9 cellular contexts compared by ENCODE assay signal in genomic region chr16:81723098-81723723, GRCh38. TPM values are rescaled to one million over a fixed set of nuclear protein-coding genes. Genes with fewer than 3 reads are reported as not detected.
A peak's percentile ranks its signal among the peaks of the same experiment; 100 is the strongest.
DNase-seq lines count a peak whose midpoint lies in the region; ATAC-seq and TF ChIP-seq lines count a peak whose summit lies in the region.
"Had no signal": no experiment of that assay in that cellular context is flagged by ENCODE, and none has a peak within 500 bp of the region (broad histone marks: within the 10 kb centered on the region; RNA-seq: fewer than 3 reads in every experiment).

No MANE protein-coding gene starts in this region.

- H3K4me3 Mint-ChIP-seq in activated CD4-positive, alpha-beta T cell treated with anti-CD3 and anti-CD28 coated beads for 36 hours = no peak overlapping the region

- no peaks in the 10 kb centered on the region; the same call in 1 of the 2 replicates for H3F3A ChIP-seq in GM23248 (ENCODE audit: insufficient read depth)
- H3F3A ChIP-seq in OCI-LY1 (ENCODE audit: insufficient read depth, low read length) = no peaks in the 10 kb centered on the region

- in situ Hi-C loops in GM23248 (cut with MboI) = loop anchor here (10.0 kb wide), 1 partner anchor 318 kb away; no protein-coding TSS in a partner anchor

- peaks cover 4% of the 10 kb centered on the region; the same call in 1 of the 2 replicates for H3K27me3 ChIP-seq in GM23248 (replicated peaks; ENCODE audit: insufficient read depth)
- no peaks in the 10 kb centered on the region for H3K27me3 ChIP-seq in OCI-LY1 (ENCODE audit: insufficient read depth, low read length)
- H3K27me3 ChIP-seq: BLaER1 had no signal

- DNase-seq in activated CD4-positive, alpha-beta T cell treated with anti-CD3 and anti-CD28 coated beads for 36 hours = peak; percentile 47
- DNase-seq in activated CD4-positive, alpha-beta T cell treated with anti-CD3 and anti-CD28 coated beads for 1 hour = no peak
- DNase-seq in GM23248 (peak; percentile 84), LNCaP clone FGC (ENCODE audit: low read depth) (peak; percentile 50), left cardiac atrium (no peak), retinal pigment epithelial cell (ENCODE audit: low read depth) (peak; percentile 51)
- DNase-seq in activated naive CD8-positive, alpha-beta T cell treated with anti-CD3 and anti-CD28 coated beads, Interleukin-2, amount 50 U/mL, for 16 hours (ENCODE audit: low read depth, low spot score) = peak; percentile 13

- POLR2A ChIA-PET in activated CD4-positive, alpha-beta T cell treated with anti-CD3 and anti-CD28 coated beads for 36 hours (lab: Charles Lee) = no interaction called here

- intact Hi-C loops in activated CD4-positive, alpha-beta T cell treated with anti-CD3 and anti-CD28 coated beads for 36 hours (cut with DNase I, micrococcal nuclease) = loop anchor here (1.0 to 2.0 kb wide), 4 partner anchors 100 to 462 kb away; no protein-coding TSS in a partner anchor
- intact Hi-C loops in left cardiac atrium (cut with DNase I) = loop anchor here (1.0 to 10.0 kb wide), 5 partner anchors 101 to 358 kb away; no protein-coding TSS in a partner anchor

- H3K4me1 ChIP-seq in GM23248 (ENCODE audit: insufficient read depth) (no peaks in the 10 kb centered on the region), OCI-LY1 (ENCODE audit: insufficient read depth, low read length, severe bottlenecking) (peaks cover 19% of the 10 kb centered on the region)

- no peak overlapping the region for H3K27ac Mint-ChIP-seq in activated CD4-positive, alpha-beta T cell treated with anti-CD3 and anti-CD28 coated beads for 36 hours

- H3K9ac ChIP-seq in GM23248 (no peak overlapping the region), OCI-LY1 (ENCODE audit: low read length) (no peak overlapping the region)
- H3K9ac ChIP-seq: BLaER1 had no signal

- H3K27me3 Mint-ChIP-seq in activated CD4-positive, alpha-beta T cell treated with anti-CD3 and anti-CD28 coated beads for 36 hours = no peaks in the 10 kb centered on the region

- H3K9me3 Mint-ChIP-seq in activated CD4-positive, alpha-beta T cell treated with anti-CD3 and anti-CD28 coated beads for 36 hours (ENCODE audit: low read depth) = peaks cover 8% of the 10 kb centered on the region

- no peak overlapping the region for H3K4me3 ChIP-seq in GM23248
- no peak overlapping the region for H3K4me3 ChIP-seq in LNCaP clone FGC (ENCODE audit: low read depth, low read length)
- H3K4me3 ChIP-seq in OCI-LY1 (ENCODE audit: low read depth, low read length, poor library complexity, severe bottlenecking) = no peak overlapping the region
- no peak overlapping the region for H3K4me3 ChIP-seq in retinal pigment epithelial cell (ENCODE audit: low read length)
- H3K4me3 ChIP-seq: BLaER1 had no signal

- CTCF ChIA-PET in activated CD4-positive, alpha-beta T cell treated with anti-CD3 and anti-CD28 coated beads for 36 hours (lab: Charles Lee) = interaction anchor here (0.7 to 4.1 kb wide), 8 partner anchors 9 to 387 kb away, joined by 3 to 31 read pairs (median 6); no protein-coding TSS in a partner anchor

- H3K79me2 ChIP-seq in GM23248 (ENCODE audit: insufficient read depth) (no peaks in the 10 kb centered on the region), OCI-LY1 (ENCODE audit: insufficient read depth, low read length) (no peaks in the 10 kb centered on the region)

- peaks cover 13% of the 10 kb centered on the region for H3K4me1 Mint-ChIP-seq in activated CD4-positive, alpha-beta T cell treated with anti-CD3 and anti-CD28 coated beads for 36 hours

- H3K27ac ChIP-seq in GM23248 (no peak overlapping the region), OCI-LY1 (ENCODE audit: low read depth, low read length, poor library complexity, severe bottlenecking) (peak overlapping the region; percentile 22)
- H3K27ac ChIP-seq: BLaER1 had no signal

- TF ChIP-seq CTCF in LNCaP clone FGC (IDR thresholded peaks at IDR 0.05; ENCODE audit: control insufficient read depth, extremely low read depth, insufficient read depth) (peak; percentile 72), OCI-LY1 (IDR thresholded peaks at IDR 0.05; ENCODE audit: low read length) (peak; percentile 77), retinal pigment epithelial cell (conservative IDR thresholded peaks at IDR 0.05; ENCODE audit: low read depth, low read length) (peak; percentile 61)

- H3K9me3 ChIP-seq in GM23248 (ENCODE audit: low read depth) = no peaks in the 10 kb centered on the region
- no peaks in the 10 kb centered on the region for H3K9me3 ChIP-seq in OCI-LY1 (ENCODE audit: low read length)

- H4K20me1 ChIP-seq in GM23248 (ENCODE audit: insufficient read depth) (no peaks in the 10 kb centered on the region), OCI-LY1 (ENCODE audit: insufficient read depth, low read length) (no peaks in the 10 kb centered on the region)
- H4K20me1 ChIP-seq: BLaER1 had no signal

- H2AFZ ChIP-seq in GM23248 (no peak overlapping the region), OCI-LY1 (ENCODE audit: low read length) (no peak overlapping the region)

- ATAC-seq in activated CD4-positive, alpha-beta T cell treated with anti-CD3 and anti-CD28 coated beads for 36 hours = peak; percentile 79
- peak; percentile 93 to 94 for ATAC-seq in left cardiac atrium

- H3K36me3 Mint-ChIP-seq in activated CD4-positive, alpha-beta T cell treated with anti-CD3 and anti-CD28 coated beads for 36 hours (ENCODE audit: low read depth) = no peaks in the 10 kb centered on the region

- no peak overlapping the region for H3K4me2 ChIP-seq in GM23248 (ENCODE audit: unreplicated experiment)
- H3K4me2 ChIP-seq in OCI-LY1 (ENCODE audit: low read length) = no peak overlapping the region
- H3K4me2 ChIP-seq: BLaER1 had no signal

- H3K9me2 ChIP-seq in GM23248 (ENCODE audit: insufficient read depth) (no peaks in the 10 kb centered on the region), OCI-LY1 (ENCODE audit: low read depth, low read length) (no peaks in the 10 kb centered on the region)

- H3K36me3 ChIP-seq in GM23248 (ENCODE audit: low read depth) = no peaks in the 10 kb centered on the region
- no peaks in the 10 kb centered on the region for H3K36me3 ChIP-seq in OCI-LY1 (ENCODE audit: insufficient read depth, low read length)
- H3K36me3 ChIP-seq: BLaER1 had no signal

- WGBS in GM23248 (ENCODE audit: low coverage in 1 of 2, low lambda C conversion rate in 2 of 2, missing lambda C conversion rate in 2 of 2), 2 experiments = 26 to 28% methylated on average over 8 of the region's 8 CpGs

RNA-seq across cellular contexts. Expression of gene PLCG2, which starts 55.9 kb away (rescaled TPM):
- total RNA-seq in activated CD4-positive, alpha-beta T cell treated with anti-CD3 and anti-CD28 coated beads for 36 hours = 1 to 10 TPM; 7.0 to 7.6 TPM
- not detected in 2 replicates for total RNA-seq in GM23248 (2014; rRNA removed; shearing (Covaris generic))
- 0.35 and 0.39 TPM in 2 replicates for polyA plus RNA-seq in GM23248 (2016; fragmentation: Nextera tagmentation; extraction: Ambion mirVana)
- 10 to 100 TPM; 14.1 to 16.0 TPM for total RNA-seq in left cardiac atrium

Comparison
In these comparisons a context has a peak if more than half of its experiments do, and no peak if none do; other contexts are left out.
1. DNase-seq: peak in activated CD4-positive, alpha-beta T cell treated with anti-CD3 and anti-CD28 coated beads for 36 hours (single experiment), GM23248 (single experiment), LNCaP clone FGC (single experiment), activated naive CD8-positive, alpha-beta T cell treated with anti-CD3 and anti-CD28 coated beads, Interleukin-2, amount 50 U/mL, for 16 hours (single experiment) and retinal pigment epithelial cell (single experiment); none in activated CD4-positive, alpha-beta T cell treated with anti-CD3 and anti-CD28 coated beads for 1 hour (single experiment) and left cardiac atrium (single experiment).
2. Peak in every context shown above with its lines, with median percentiles within 50 percentile points of each other: CTCF ChIP-seq.